Comparison of ENCODE assay signal across 15 cellular contexts in genomic region chr14:94903338-94903737, GRCh38.
DNase-seq lines count a peak whose midpoint lies in the region; ATAC-seq and TF ChIP-seq lines count a peak whose summit lies in the region.
"Had no signal": no experiment of that assay in that cellular context is flagged by ENCODE, and none has a peak within 500 bp of the region (broad histone marks: within the 10 kb centered on the region; RNA-seq: fewer than 3 reads in every experiment).

No MANE protein-coding gene starts in this region.

- no peak overlapping the region for H3K23ac ChIP-seq in trophoblast cell (ENCODE audit: low read length)

- H3K79me1 ChIP-seq in trophoblast cell (ENCODE audit: low read length) = peaks cover 11% of the 10 kb centered on the region

- no peak overlapping the region for H2AK5ac ChIP-seq in trophoblast cell (ENCODE audit: low read length)

- peaks cover 7% of the 10 kb centered on the region for H3K9me3 Mint-ChIP-seq in endodermal cell
- H3K9me3 Mint-ChIP-seq in CD8-positive, alpha-beta T cell = no peaks in the 10 kb centered on the region
- H3K9me3 Mint-ChIP-seq: GM23338 had no signal

- H3K9ac ChIP-seq in endodermal cell (ENCODE audit: extremely low read depth, low read length, poor library complexity, severe bottlenecking) (no peak overlapping the region), trophoblast cell (ENCODE audit: low read length) (no peak overlapping the region)
- H3K9ac ChIP-seq: BLaER1 treated with 17β-estradiol and CSF1 and Interleukin-3, amounts not matched to agents 10 nM and 100 nM had no signal

- peak overlapping the region; percentile 41 for H3K4me3 Mint-ChIP-seq in T-helper 17 cell
- H3K4me3 Mint-ChIP-seq in endodermal cell = no peak overlapping the region
- H3K4me3 Mint-ChIP-seq in CD8-positive, alpha-beta T cell = no peak overlapping the region
- H3K4me3 Mint-ChIP-seq: CD4-positive, CD25-positive, alpha-beta regulatory T cell; GM23338; H9 had no signal

- H4K91ac ChIP-seq in trophoblast cell (ENCODE audit: low read depth, low read length) = peak overlapping the region; percentile 63

- no peak overlapping the region for H2AFZ ChIP-seq in trophoblast cell (ENCODE audit: insufficient read depth, low read length, poor library complexity)
- H2AFZ ChIP-seq: GM23338 had no signal

- no peaks in the 10 kb centered on the region for H3K79me2 ChIP-seq in trophoblast cell (ENCODE audit: control insufficient read depth, insufficient read depth, low read length, poor library complexity)

- peaks cover 21% of the 10 kb centered on the region for H3K27me3 ChIP-seq in endodermal cell (ENCODE audit: control insufficient read depth, insufficient read depth, low read length, poor library complexity, severe bottlenecking)
- no peaks in the 10 kb centered on the region for H3K27me3 ChIP-seq in trophoblast cell (ENCODE audit: insufficient read depth, low read length)
- H3K27me3 ChIP-seq in CD8-positive, alpha-beta T cell (ENCODE audit: insufficient read depth, low read length) = no peaks in the 10 kb centered on the region
- H3K27me3 ChIP-seq: BLaER1 treated with 17β-estradiol and CSF1 and Interleukin-3, amounts not matched to agents 10 nM and 100 nM had no signal

- no peak overlapping the region for H3K4me2 ChIP-seq in trophoblast cell (ENCODE audit: low read length)
- H3K4me2 ChIP-seq: BLaER1 treated with 17β-estradiol and CSF1 and Interleukin-3, amounts not matched to agents 10 nM and 100 nM; GM23338 had no signal

- no peak overlapping the region for H3K18ac ChIP-seq in trophoblast cell (ENCODE audit: low read length)

- H3K9me3 ChIP-seq in T-helper 17 cell (ENCODE audit: control insufficient read depth, low read length, poor library complexity, severe bottlenecking) (no peaks in the 10 kb centered on the region), endodermal cell (ENCODE audit: control insufficient read depth, low read length) (no peaks in the 10 kb centered on the region), trophoblast cell (ENCODE audit: insufficient read depth, low read depth, low read length) (no peaks in the 10 kb centered on the region)
- H3K9me3 ChIP-seq in CD8-positive, alpha-beta T cell (ENCODE audit: low read length) = no peaks in the 10 kb centered on the region
- H3K9me3 ChIP-seq: BLaER1 treated with 17β-estradiol and CSF1 and Interleukin-3, amounts not matched to agents 10 nM and 100 nM had no signal

- H4K8ac ChIP-seq in trophoblast cell (ENCODE audit: low read depth, low read length) = no peak overlapping the region

- POLR2A ChIA-PET in CD8-positive, alpha-beta T cell (lab: Charles Lee) = no interaction called here

- H3K27ac ChIP-seq in endodermal cell (ENCODE audit: low read depth, low read length) = no peak overlapping the region
- no peak overlapping the region for H3K27ac ChIP-seq in trophoblast cell (ENCODE audit: low read depth, low read length)
- H3K27ac ChIP-seq in CD8-positive, alpha-beta T cell (ENCODE audit: low read depth, low read length) = no peak overlapping the region
- H3K27ac ChIP-seq: BLaER1 treated with 17β-estradiol and CSF1 and Interleukin-3, amounts not matched to agents 10 nM and 100 nM had no signal

- intact Hi-C loops in CD8-positive, alpha-beta T cell (cut with DNase I, micrococcal nuclease) = loop anchor here in 1 of 2 experiments (10.0 kb wide), 1 partner anchor 291 kb away; no protein-coding TSS in a partner anchor

- no peak overlapping the region for H3K4ac ChIP-seq in trophoblast cell (ENCODE audit: low read depth, low read length)

- H3K27me3 Mint-ChIP-seq in T-helper 17 cell (no peaks in the 10 kb centered on the region), endodermal cell (ENCODE audit: insufficient read depth) (peaks cover 78% of the 10 kb centered on the region)
- peaks cover 6% of the 10 kb centered on the region for H3K27me3 Mint-ChIP-seq in CD8-positive, alpha-beta T cell (ENCODE audit: low read depth)

- ATAC-seq in T-helper 17 cell = no peak
- no peak for ATAC-seq in HG02588 (IDR thresholded peaks at IDR 0.05; ENCODE audit: unreplicated experiment)
- no peak for ATAC-seq in CD8-positive, alpha-beta T cell

- peak overlapping the region; percentile 35 for H2BK12ac ChIP-seq in trophoblast cell (ENCODE audit: low read length)

- H3K4me1 Mint-ChIP-seq in T-helper 17 cell (peaks cover 3% of the 10 kb centered on the region), endodermal cell (peaks cover 19% of the 10 kb centered on the region)
- no peaks in the 10 kb centered on the region for H3K4me1 Mint-ChIP-seq in CD8-positive, alpha-beta T cell (ENCODE audit: low read depth)
- H3K4me1 Mint-ChIP-seq: CD4-positive, CD25-positive, alpha-beta regulatory T cell had no signal

- no peak overlapping the region for H3K14ac ChIP-seq in trophoblast cell (ENCODE audit: low read length)

- H3K36me3 Mint-ChIP-seq in T-helper 17 cell (ENCODE audit: low read depth) (no peaks in the 10 kb centered on the region), endodermal cell (ENCODE audit: low read depth) (no peaks in the 10 kb centered on the region)
- no peaks in the 10 kb centered on the region for H3K36me3 Mint-ChIP-seq in CD8-positive, alpha-beta T cell
- H3K36me3 Mint-ChIP-seq: CD4-positive, CD25-positive, alpha-beta regulatory T cell had no signal

- peak; percentile 87 for DNase-seq in ELF-1 (ENCODE audit: low read depth, low spot score)
- DNase-seq in T-helper 17 cell = no peak
- peak; percentile 48 for DNase-seq in endodermal cell
- DNase-seq in trophoblast cell = no peak
- no peak for DNase-seq in AG20443 (ENCODE audit: low spot score)
- DNase-seq in GF-D8 (lab: John Stamatoyannopoulos, UW) = no peak
- DNase-seq in CD8-positive, alpha-beta T cell = no peak
- DNase-seq: 8988T; Calu3; CD4-positive, CD25-positive, alpha-beta regulatory T cell; DMS 273 treated with DMSO at 0.1 percent for 48 hours; H9 had no signal

- H3K36me3 ChIP-seq in endodermal cell (ENCODE audit: control insufficient read depth, insufficient read depth, low read length) (no peaks in the 10 kb centered on the region), trophoblast cell (ENCODE audit: control insufficient read depth in 1 of 2, insufficient read depth in 2 of 2, low read length in 2 of 2) (no peaks in the 10 kb centered on the region)
- H3K36me3 ChIP-seq in CD8-positive, alpha-beta T cell (ENCODE audit: insufficient read depth, low read length) = no peaks in the 10 kb centered on the region
- H3K36me3 ChIP-seq: BLaER1 treated with 17β-estradiol and CSF1 and Interleukin-3, amounts not matched to agents 10 nM and 100 nM had no signal

- H3K4me1 ChIP-seq in endodermal cell (ENCODE audit: control insufficient read depth, insufficient read depth, low read length) (peaks cover 2% of the 10 kb centered on the region), trophoblast cell (ENCODE audit: control insufficient read depth in 1 of 2, insufficient read depth in 2 of 2, low read length in 2 of 2) (peaks cover 14 to 23% of the 10 kb centered on the region in 2 experiments)
- H3K4me1 ChIP-seq in CD8-positive, alpha-beta T cell (ENCODE audit: insufficient read depth, low read length) = no peaks in the 10 kb centered on the region

- H3K27ac Mint-ChIP-seq in T-helper 17 cell (peak overlapping the region; percentile 54), endodermal cell (no peak overlapping the region)
- no peak overlapping the region for H3K27ac Mint-ChIP-seq in CD8-positive, alpha-beta T cell
- H3K27ac Mint-ChIP-seq: CD4-positive, CD25-positive, alpha-beta regulatory T cell; GM23338 had no signal

- TF ChIP-seq CTCF in endodermal cell (conservative IDR thresholded peaks at IDR 0.05) = no peak
- TF ChIP-seq CTCF in CD8-positive, alpha-beta T cell (IDR thresholded peaks at IDR 0.05) = no peak

- H4K12ac ChIP-seq in trophoblast cell (ENCODE audit: low read depth, low read length) = no peak overlapping the region

- CTCF ChIA-PET in CD8-positive, alpha-beta T cell (lab: Charles Lee) = interaction anchor here (0.7 kb wide), 1 partner anchor 23 kb away, joined by 3 read pairs; no protein-coding TSS in a partner anchor

- H3K4me3 ChIP-seq in endodermal cell (ENCODE audit: low read length) (no peak overlapping the region), trophoblast cell (ENCODE audit: low read depth, low read length) (no peak overlapping the region)
- no peak overlapping the region for H3K4me3 ChIP-seq in CD8-positive, alpha-beta T cell (ENCODE audit: low read depth, low read length)
- H3K4me3 ChIP-seq: BLaER1 treated with 17β-estradiol and CSF1 and Interleukin-3, amounts not matched to agents 10 nM and 100 nM; GM23338 had no signal

- H2BK120ac ChIP-seq in trophoblast cell (ENCODE audit: insufficient read depth, low read length, poor library complexity) = no peak overlapping the region

- 90 to 100% methylated on average over 4 of the region's 4 CpGs for WGBS in endodermal cell (ENCODE audit: insufficient coverage in 1 of 2, insufficient read length in 1 of 2), 2 experiments
- WGBS in trophoblast cell (ENCODE audit: extremely low coverage, insufficient coverage, insufficient read length) = no CpG with 5 or more reads among the region's 4 CpGs

- H2BK5ac ChIP-seq in trophoblast cell (ENCODE audit: low read depth, low read length, poor library complexity) = no peak overlapping the region

Comparison
In these comparisons a context has a peak if more than half of its experiments do, and no peak if none do; other contexts are left out.
1. DNase-seq: peak in ELF-1 (single experiment) and endodermal cell (single experiment); none in T-helper 17 cell (0 of 3), trophoblast cell (0 of 2), AG20443 (single experiment), GF-D8 (single experiment) and CD8-positive, alpha-beta T cell (0 of 7).